8 cellular contexts compared by ENCODE assay signal in genomic region chr3:147419062-147419701, GRCh38. TPM values are rescaled to one million over a fixed set of nuclear protein-coding genes. Genes with fewer than 3 reads are reported as not detected.
DNase-seq lines count a peak whose midpoint lies in the region; ATAC-seq and TF ChIP-seq lines count a peak whose summit lies in the region.

No MANE protein-coding gene starts in this region.

- H3K4me3 ChIP-seq in HFF-Myc (replicated peaks; ENCODE audit: low read depth, low read length) (peak overlapping the region; percentile 18), astrocyte of the cerebellum (ENCODE audit: low read depth, low read length) (peak overlapping the region; percentile 22)

- H3K27ac Mint-ChIP-seq in activated CD8-positive, alpha-beta memory T cell treated with anti-CD3 and anti-CD28 coated beads, Interleukin-2, amount 10 ng/mL, durations not matched to agents 7 days and 5 days = no peak overlapping the region

- H3K4me1 Mint-ChIP-seq in activated CD8-positive, alpha-beta memory T cell treated with anti-CD3 and anti-CD28 coated beads, Interleukin-2, amount 10 ng/mL, durations not matched to agents 7 days and 5 days = peaks cover 2% of the 10 kb centered on the region

- TF ChIP-seq CTCF in HFF-Myc (IDR thresholded peaks at IDR 0.05; ENCODE audit: low read depth, low read length, missing control alignments) = no peak
- no peak for TF ChIP-seq CTCF in astrocyte of the cerebellum (IDR thresholded peaks at IDR 0.05; ENCODE audit: low read depth, low read length, missing control alignments)

- no peak overlapping the region for H3K4me3 Mint-ChIP-seq in activated CD8-positive, alpha-beta memory T cell treated with anti-CD3 and anti-CD28 coated beads, Interleukin-2, amount 10 ng/mL, durations not matched to agents 7 days and 5 days

- CTCF ChIA-PET in activated CD8-positive, alpha-beta memory T cell treated with anti-CD3 and anti-CD28 coated beads, Interleukin-2, amount 10 ng/mL, durations not matched to agents 7 days and 5 days (lab: Charles Lee) = no interaction called here

- ATAC-seq in activated CD8-positive, alpha-beta memory T cell treated with anti-CD3 and anti-CD28 coated beads, Interleukin-2, amount 10 ng/mL, durations not matched to agents 7 days and 5 days = no peak
- ATAC-seq in GM21825 (IDR thresholded peaks at IDR 0.05; ENCODE audit: unreplicated experiment) = no peak

- H3K27me3 Mint-ChIP-seq in activated CD8-positive, alpha-beta memory T cell treated with anti-CD3 and anti-CD28 coated beads, Interleukin-2, amount 10 ng/mL, durations not matched to agents 7 days and 5 days = peaks cover 92% of the 10 kb centered on the region

- no peaks in the 10 kb centered on the region for H3K9me3 Mint-ChIP-seq in activated CD8-positive, alpha-beta memory T cell treated with anti-CD3 and anti-CD28 coated beads, Interleukin-2, amount 10 ng/mL, durations not matched to agents 7 days and 5 days (ENCODE audit: low read depth)

- in situ Hi-C loops in astrocyte of the cerebellum (cut with HindIII; ENCODE audit: low sequenced_read_pairs) = no loop called here

- H3K36me3 Mint-ChIP-seq in activated CD8-positive, alpha-beta memory T cell treated with anti-CD3 and anti-CD28 coated beads, Interleukin-2, amount 10 ng/mL, durations not matched to agents 7 days and 5 days = peaks cover 3% of the 10 kb centered on the region

- DNase-seq in HFF-Myc (ENCODE audit: extremely low read depth, low read depth) = peak; percentile 10
- peak; percentile 99 for DNase-seq in astrocyte of the cerebellum (ENCODE audit: low read depth)
- DNase-seq in iPS-NIHi11 (ENCODE audit: low spot score) = peak; percentile 86
- peak; percentile 98 for DNase-seq in smooth muscle cell of the brain vasculature (ENCODE audit: low read depth, low spot score)
- no peak for DNase-seq in activated CD8-positive, alpha-beta memory T cell treated with anti-CD3 and anti-CD28 coated beads, Interleukin-2, amount 10 ng/mL, durations not matched to agents 7 days and 5 days
- no peak for DNase-seq in NCI-H1694 (lab: John Stamatoyannopoulos, UW)
- no peak for DNase-seq in stimulated activated CD4-positive, alpha-beta T cell treated with anti-CD3 and anti-CD28 coated beads, Interleukin-4, amount 100 ng/mL, for 4 hours

RNA-seq across cellular contexts. Expression of gene ZIC1, which starts 10.0 kb away (rescaled TPM):
- not detected for total RNA-seq in activated CD8-positive, alpha-beta memory T cell treated with anti-CD3 and anti-CD28 coated beads, Interleukin-2, amount 10 ng/mL, durations not matched to agents 7 days and 5 days

RNA-seq across cellular contexts. Expression of gene ZIC4, which starts 12.8 kb away (rescaled TPM):
- not detected for total RNA-seq in activated CD8-positive, alpha-beta memory T cell treated with anti-CD3 and anti-CD28 coated beads, Interleukin-2, amount 10 ng/mL, durations not matched to agents 7 days and 5 days

Comparison
In these comparisons a context has a peak if more than half of its experiments do, and no peak if none do; other contexts are left out.
1. DNase-seq: peak in HFF-Myc (single experiment), astrocyte of the cerebellum (single experiment), iPS-NIHi11 (single experiment) and smooth muscle cell of the brain vasculature (single experiment); none in activated CD8-positive, alpha-beta memory T cell treated with anti-CD3 and anti-CD28 coated beads, Interleukin-2, amount 10 ng/mL, durations not matched to agents 7 days and 5 days (single experiment), NCI-H1694 (single experiment) and stimulated activated CD4-positive, alpha-beta T cell treated with anti-CD3 and anti-CD28 coated beads, Interleukin-4, amount 100 ng/mL, for 4 hours (0 of 2).